In the genomic region with DNA sequence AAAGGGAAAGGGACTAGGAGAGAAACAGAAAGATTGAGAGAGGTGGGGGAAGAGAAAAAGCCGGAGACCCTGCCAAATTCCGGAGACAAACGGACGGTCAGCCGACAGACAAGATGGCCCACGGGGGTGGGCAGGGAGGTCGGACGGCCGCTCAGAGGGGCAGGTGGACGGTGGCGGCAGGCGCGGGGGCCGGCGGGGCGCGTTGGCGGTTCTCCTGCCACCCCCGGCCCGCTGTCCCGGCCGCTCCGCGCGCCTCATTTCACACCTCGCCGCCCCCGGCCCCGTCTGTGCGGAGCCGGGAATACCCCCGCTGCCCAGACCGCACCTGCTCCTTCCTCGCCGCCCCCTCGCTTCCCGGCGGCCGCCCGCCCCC, we compare ENCODE assay signal across 12 cellular contexts. TPM values are rescaled to one million over a fixed set of nuclear protein-coding genes. Genes with fewer than 3 reads are reported as not detected.
A peak's percentile ranks its signal among the peaks of the same experiment; 100 is the strongest.
DNase-seq lines count a peak whose midpoint lies in the region; ATAC-seq and TF ChIP-seq lines count a peak whose summit lies in the region.
"Had no signal": no experiment of that assay in that cellular context is flagged by ENCODE, and none has a peak within 500 bp of the region (broad histone marks: within the 10 kb centered on the region; RNA-seq: fewer than 3 reads in every experiment).

No MANE protein-coding gene starts in this region.

- H3K36me3 ChIP-seq in heart left ventricle (no peaks in the 10 kb centered on the region), lower lobe of right lung (no peaks in the 10 kb centered on the region)

- 1 to 10% (median 4%) methylated on average over 15 to 40 of the region's 40 CpGs for WGBS in heart left ventricle, 4 donors

- CTCF ChIA-PET in activated CD8-positive, alpha-beta memory T cell treated with anti-CD3 and anti-CD28 coated beads, Interleukin-2, amount 10 ng/mL, durations not matched to agents 7 days and 5 days (lab: Charles Lee): interaction anchor here (1.8 to 6.4 kb wide), 3 partner anchors 18 to 92 kb away, joined by 5 to 65 read pairs (median 9); partner anchors contain the start of gene TRIM54

- peaks cover 16% of the 10 kb centered on the region for H3K4me1 Mint-ChIP-seq in activated naive CD8-positive, alpha-beta T cell treated with anti-CD3 and anti-CD28 coated beads for 36 hours
- peaks cover 17% of the 10 kb centered on the region for H3K4me1 Mint-ChIP-seq in type B pancreatic cell (ENCODE audit: unreplicated experiment)
- peaks cover 22% of the 10 kb centered on the region for H3K4me1 Mint-ChIP-seq in activated CD8-positive, alpha-beta memory T cell treated with anti-CD3 and anti-CD28 coated beads, Interleukin-2, amount 10 ng/mL, durations not matched to agents 7 days and 5 days

- H3K27me3 ChIP-seq in heart left ventricle (peaks cover 21 to 90% (median 38%) of the 10 kb centered on the region in 9 donors), lower lobe of right lung (ENCODE audit: low read depth) (peaks cover 98% of the 10 kb centered on the region)

- TF ChIP-seq POLR2A in heart left ventricle (IDR thresholded peaks at IDR 0.05): no peak

- H3K4me3 ChIP-seq in heart left ventricle (peak overlapping the region; percentile 33 to 81 (median 62)), lower lobe of right lung (peak overlapping the region; percentile 58)
- H3K4me3 ChIP-seq: mucosa of descending colon had no signal

- ATAC-seq in heart left ventricle: no peak
- no peak for ATAC-seq in lower lobe of right lung
- no peak for ATAC-seq in activated CD8-positive, alpha-beta memory T cell treated with anti-CD3 and anti-CD28 coated beads, Interleukin-2, amount 10 ng/mL, durations not matched to agents 7 days and 5 days

- no peaks in the 10 kb centered on the region for H3K9me3 Mint-ChIP-seq in activated naive CD8-positive, alpha-beta T cell treated with anti-CD3 and anti-CD28 coated beads for 36 hours
- H3K9me3 Mint-ChIP-seq in type B pancreatic cell: no peaks in the 10 kb centered on the region
- H3K9me3 Mint-ChIP-seq in activated CD8-positive, alpha-beta memory T cell treated with anti-CD3 and anti-CD28 coated beads, Interleukin-2, amount 10 ng/mL, durations not matched to agents 7 days and 5 days (ENCODE audit: low read depth): no peaks in the 10 kb centered on the region
- H3K9me3 Mint-ChIP-seq: activated naive CD4-positive, alpha-beta T cell treated with anti-CD3 and anti-CD28 coated beads, Interleukin-2, amount 50 U/mL, for 72 hours had no signal

- peak overlapping the region; percentile 49 for H3K4me3 Mint-ChIP-seq in activated naive CD8-positive, alpha-beta T cell treated with anti-CD3 and anti-CD28 coated beads for 36 hours
- peak overlapping the region; percentile 64 for H3K4me3 Mint-ChIP-seq in type B pancreatic cell
- H3K4me3 Mint-ChIP-seq in activated CD8-positive, alpha-beta memory T cell treated with anti-CD3 and anti-CD28 coated beads, Interleukin-2, amount 10 ng/mL, durations not matched to agents 7 days and 5 days: no peak overlapping the region

- H3K4me1 ChIP-seq in heart left ventricle: peaks cover 0 to 43% (median 26%) of the 10 kb centered on the region in 12 donors
- H3K4me1 ChIP-seq in lower lobe of right lung: peaks cover 32% of the 10 kb centered on the region

- H3K9me3 ChIP-seq in heart left ventricle (no peaks in the 10 kb centered on the region), lower lobe of right lung (no peaks in the 10 kb centered on the region)
- H3K9me3 ChIP-seq: mucosa of descending colon had no signal

- H3K27ac ChIP-seq in heart left ventricle (peak overlapping the region in 2 of 12 donors; percentile 25 to 48), lower lobe of right lung (no peak overlapping the region)

- intact Hi-C loops in heart left ventricle (cut with DNase I) (loop anchor here in 3 of 10 donors (2.0 to 5.0 kb wide), 2 partner anchors 19 to 40 kb away; no protein-coding TSS in a partner anchor), cardiac septum (cut with DNase I) (no loop called here), lower lobe of right lung (cut with DNase I) (no loop called here)

- peaks cover 53% of the 10 kb centered on the region for H3K27me3 Mint-ChIP-seq in activated naive CD8-positive, alpha-beta T cell treated with anti-CD3 and anti-CD28 coated beads for 36 hours
- H3K27me3 Mint-ChIP-seq in type B pancreatic cell: peaks cover 69% of the 10 kb centered on the region
- H3K27me3 Mint-ChIP-seq in activated CD8-positive, alpha-beta memory T cell treated with anti-CD3 and anti-CD28 coated beads, Interleukin-2, amount 10 ng/mL, durations not matched to agents 7 days and 5 days: peaks cover 50% of the 10 kb centered on the region

- TF ChIP-seq CTCF in heart left ventricle (IDR thresholded peaks at IDR 0.05): no peak
- no peak for TF ChIP-seq CTCF in lower lobe of right lung (IDR thresholded peaks at IDR 0.05)
- TF ChIP-seq CTCF in type B pancreatic cell (conservative IDR thresholded peaks at IDR 0.05): no peak

- no peak overlapping the region for H3K27ac Mint-ChIP-seq in activated naive CD8-positive, alpha-beta T cell treated with anti-CD3 and anti-CD28 coated beads for 36 hours
- no peak overlapping the region for H3K27ac Mint-ChIP-seq in type B pancreatic cell
- no peak overlapping the region for H3K27ac Mint-ChIP-seq in activated CD8-positive, alpha-beta memory T cell treated with anti-CD3 and anti-CD28 coated beads, Interleukin-2, amount 10 ng/mL, durations not matched to agents 7 days and 5 days
- H3K27ac Mint-ChIP-seq: activated naive CD4-positive, alpha-beta T cell treated with anti-CD3 and anti-CD28 coated beads, Interleukin-2, amount 50 U/mL, for 72 hours had no signal

- DNase-seq in heart left ventricle: no peak
- DNase-seq in cardiac septum (ENCODE audit: low spot score): no peak
- DNase-seq in activated naive CD8-positive, alpha-beta T cell treated with anti-CD3 and anti-CD28 coated beads for 36 hours: no peak
- no peak for DNase-seq in lower lobe of right lung
- no peak for DNase-seq in type B pancreatic cell (ENCODE audit: extremely low spot score, unreplicated experiment)
- no peak for DNase-seq in ureter (ENCODE audit: low spot score)
- DNase-seq in DMS114 treated with DMSO at 0.1 percent for 48 hours (lab: John Stamatoyannopoulos, UW; ENCODE audit: unreplicated experiment): no peak
- no peak for DNase-seq in activated CD8-positive, alpha-beta memory T cell treated with anti-CD3 and anti-CD28 coated beads, Interleukin-2, amount 10 ng/mL, durations not matched to agents 7 days and 5 days
- DNase-seq: COR-L47, mucosa of descending colon had no signal

- no peaks in the 10 kb centered on the region for H3K36me3 Mint-ChIP-seq in activated naive CD8-positive, alpha-beta T cell treated with anti-CD3 and anti-CD28 coated beads for 36 hours
- peaks cover 3% of the 10 kb centered on the region for H3K36me3 Mint-ChIP-seq in type B pancreatic cell
- no peaks in the 10 kb centered on the region for H3K36me3 Mint-ChIP-seq in activated CD8-positive, alpha-beta memory T cell treated with anti-CD3 and anti-CD28 coated beads, Interleukin-2, amount 10 ng/mL, durations not matched to agents 7 days and 5 days

RNA-seq across cellular contexts. Expression of gene SLC30A3, which starts 0.9 kb away (rescaled TPM):
- 10 to 100 TPM in 2 of 9 donors, 1 to 10 TPM in 7; 5.0 to 18.1 (median 9.0) TPM for total RNA-seq in heart left ventricle
- polyA plus RNA-seq in heart left ventricle: 1 to 10 TPM; 5.6 to 9.2 TPM
- total RNA-seq in cardiac septum: 10.2 TPM
- under 1 TPM; 0.14 to 0.22 TPM for total RNA-seq in activated naive CD8-positive, alpha-beta T cell treated with anti-CD3 and anti-CD28 coated beads for 36 hours
- 0.80 TPM for total RNA-seq in lower lobe of right lung
- total RNA-seq in type B pancreatic cell (ENCODE audit: low replicate concordance): 0.19 and 0.53 TPM in 2 replicates
- total RNA-seq in ureter: not detected
- under 1 TPM; 0.38 to 0.47 TPM for total RNA-seq in activated CD8-positive, alpha-beta memory T cell treated with anti-CD3 and anti-CD28 coated beads, Interleukin-2, amount 10 ng/mL, durations not matched to agents 7 days and 5 days

RNA-seq across cellular contexts. Expression of gene DNAJC5G, which starts 13.3 kb away (rescaled TPM):
- 1 to 10 TPM in 5 of 9 donors, under 1 TPM in 4; 0.36 to 3.3 (median 1.2) TPM for total RNA-seq in heart left ventricle
- 1 to 10 TPM in 1 of 2 donors, under 1 TPM in 1; 0.11 to 1.8 TPM for polyA plus RNA-seq in heart left ventricle
- 1.6 TPM for total RNA-seq in cardiac septum
- not detected for total RNA-seq in activated naive CD8-positive, alpha-beta T cell treated with anti-CD3 and anti-CD28 coated beads for 36 hours
- total RNA-seq in lower lobe of right lung: not detected
- not detected in 2 replicates for total RNA-seq in type B pancreatic cell (ENCODE audit: low replicate concordance)
- not detected for total RNA-seq in ureter
- total RNA-seq in activated CD8-positive, alpha-beta memory T cell treated with anti-CD3 and anti-CD28 coated beads, Interleukin-2, amount 10 ng/mL, durations not matched to agents 7 days and 5 days: not detected
- total RNA-seq: activated naive CD4-positive, alpha-beta T cell treated with anti-CD3 and anti-CD28 coated beads, Interleukin-2, amount 50 U/mL, for 72 hours; fibroblast of lung had no signal
- polyA plus RNA-seq: fibroblast of lung had no signal

RNA-seq across cellular contexts. Expression of gene TRIM54, which starts 20.3 kb away (rescaled TPM):
- total RNA-seq in heart left ventricle: 100 to 1,000 TPM; 175 to 329 (median 241) TPM
- polyA plus RNA-seq in heart left ventricle: 100 to 1,000 TPM; 128 to 324 TPM
- 218 TPM for total RNA-seq in cardiac septum
- under 1 TPM; 0.24 to 0.33 TPM for total RNA-seq in activated naive CD8-positive, alpha-beta T cell treated with anti-CD3 and anti-CD28 coated beads for 36 hours
- total RNA-seq in lower lobe of right lung: not detected
- total RNA-seq in type B pancreatic cell (ENCODE audit: low replicate concordance): not detected in 2 replicates
- 0.18 TPM for total RNA-seq in ureter
- under 1 TPM in 1 of 2 experiments, not detected in 1; 0.28 TPM for total RNA-seq in activated CD8-positive, alpha-beta memory T cell treated with anti-CD3 and anti-CD28 coated beads, Interleukin-2, amount 10 ng/mL, durations not matched to agents 7 days and 5 days
- total RNA-seq: activated naive CD4-positive, alpha-beta T cell treated with anti-CD3 and anti-CD28 coated beads, Interleukin-2, amount 50 U/mL, for 72 hours had no signal
- polyA plus RNA-seq: fibroblast of lung had no signal

RNA-seq across cellular contexts. Expression of gene CAD, which starts 44.7 kb away (rescaled TPM):
- 10 to 100 TPM in 2 of 9 donors, 1 to 10 TPM in 7; 5.0 to 14.2 (median 6.7) TPM for total RNA-seq in heart left ventricle
- 1 to 10 TPM; 3.2 to 9.3 TPM for polyA plus RNA-seq in heart left ventricle
- 11.0 TPM for total RNA-seq in cardiac septum
- 100 to 1,000 TPM; 134 TPM for total RNA-seq in activated naive CD8-positive, alpha-beta T cell treated with anti-CD3 and anti-CD28 coated beads for 36 hours
- total RNA-seq in lower lobe of right lung: 28.8 TPM
- 51.6 and 85.1 TPM in 2 replicates for total RNA-seq in type B pancreatic cell (ENCODE audit: low replicate concordance)
- 63.6 TPM for total RNA-seq in ureter
- 10 to 100 TPM; 78.6 to 99.5 TPM for total RNA-seq in activated CD8-positive, alpha-beta memory T cell treated with anti-CD3 and anti-CD28 coated beads, Interleukin-2, amount 10 ng/mL, durations not matched to agents 7 days and 5 days

RNA-seq across cellular contexts. Expression of gene UCN, which starts 46.3 kb away (rescaled TPM):
- 1 to 10 TPM in 6 of 9 donors, under 1 TPM in 3; 0.60 to 2.5 (median 1.1) TPM for total RNA-seq in heart left ventricle
- polyA plus RNA-seq in heart left ventricle: 1 to 10 TPM; 1.3 to 1.4 TPM
- 2.1 TPM for total RNA-seq in cardiac septum
- total RNA-seq in activated naive CD8-positive, alpha-beta T cell treated with anti-CD3 and anti-CD28 coated beads for 36 hours: 1 to 10 TPM; 1.3 to 1.6 TPM
- total RNA-seq in lower lobe of right lung: 4.0 TPM
- 0.74 and 4.1 TPM in 2 replicates for total RNA-seq in type B pancreatic cell (ENCODE audit: low replicate concordance)
- total RNA-seq in ureter: 0.68 TPM
- total RNA-seq in activated CD8-positive, alpha-beta memory T cell treated with anti-CD3 and anti-CD28 coated beads, Interleukin-2, amount 10 ng/mL, durations not matched to agents 7 days and 5 days: 1 to 10 TPM; 1.1 to 2.6 TPM
- polyA plus RNA-seq: fibroblast of lung had no signal

Comparison
In these comparisons a context has a peak if more than half of its experiments do, and no peak if none do; other contexts are left out.
1. RNA of gene TRIM54, which starts 20.3 kb away (total RNA-seq): 175 to 329 TPM in heart left ventricle and 218 TPM in cardiac septum (single experiment); 0.24 to 0.33 TPM in activated naive CD8-positive, alpha-beta T cell treated with anti-CD3 and anti-CD28 coated beads for 36 hours, 0.28 TPM in activated CD8-positive, alpha-beta memory T cell treated with anti-CD3 and anti-CD28 coated beads, Interleukin-2, amount 10 ng/mL, durations not matched to agents 7 days and 5 days, not detected in type B pancreatic cell, 0.18 TPM in ureter (single experiment) and not detected in lower lobe of right lung (single experiment); every median in the first group is over 100 times any median in the second.